In the genomic region with DNA sequence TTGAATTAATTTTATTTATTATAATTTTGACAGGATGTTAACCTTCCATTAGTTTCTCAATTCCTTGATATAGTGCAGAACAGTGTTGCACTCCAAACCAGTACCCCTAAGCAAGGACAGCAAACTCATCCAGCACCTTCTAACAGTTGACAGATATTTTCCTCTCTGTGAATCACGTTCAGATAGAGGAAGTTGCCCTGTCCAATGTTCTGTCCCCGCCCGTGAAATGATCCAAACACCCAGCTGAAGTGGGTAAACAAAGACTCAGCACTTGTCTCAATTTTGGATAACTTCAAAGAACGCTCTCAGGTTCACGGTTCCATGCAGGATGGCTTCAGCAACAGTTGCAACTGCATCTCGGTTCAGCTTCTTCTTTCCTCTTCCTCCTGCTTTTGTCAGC, we compare ENCODE assay signal across 2 cellular contexts.
TF ChIP-seq lines count a peak whose summit lies in the region.

No MANE protein-coding gene starts in this region.

TF ChIP-seq in GM23338, 12 proteins besides CTCF, POLR2A, EP300 and RAD21 (continued from another document):
- TF ChIP-seq, protein P1, sequence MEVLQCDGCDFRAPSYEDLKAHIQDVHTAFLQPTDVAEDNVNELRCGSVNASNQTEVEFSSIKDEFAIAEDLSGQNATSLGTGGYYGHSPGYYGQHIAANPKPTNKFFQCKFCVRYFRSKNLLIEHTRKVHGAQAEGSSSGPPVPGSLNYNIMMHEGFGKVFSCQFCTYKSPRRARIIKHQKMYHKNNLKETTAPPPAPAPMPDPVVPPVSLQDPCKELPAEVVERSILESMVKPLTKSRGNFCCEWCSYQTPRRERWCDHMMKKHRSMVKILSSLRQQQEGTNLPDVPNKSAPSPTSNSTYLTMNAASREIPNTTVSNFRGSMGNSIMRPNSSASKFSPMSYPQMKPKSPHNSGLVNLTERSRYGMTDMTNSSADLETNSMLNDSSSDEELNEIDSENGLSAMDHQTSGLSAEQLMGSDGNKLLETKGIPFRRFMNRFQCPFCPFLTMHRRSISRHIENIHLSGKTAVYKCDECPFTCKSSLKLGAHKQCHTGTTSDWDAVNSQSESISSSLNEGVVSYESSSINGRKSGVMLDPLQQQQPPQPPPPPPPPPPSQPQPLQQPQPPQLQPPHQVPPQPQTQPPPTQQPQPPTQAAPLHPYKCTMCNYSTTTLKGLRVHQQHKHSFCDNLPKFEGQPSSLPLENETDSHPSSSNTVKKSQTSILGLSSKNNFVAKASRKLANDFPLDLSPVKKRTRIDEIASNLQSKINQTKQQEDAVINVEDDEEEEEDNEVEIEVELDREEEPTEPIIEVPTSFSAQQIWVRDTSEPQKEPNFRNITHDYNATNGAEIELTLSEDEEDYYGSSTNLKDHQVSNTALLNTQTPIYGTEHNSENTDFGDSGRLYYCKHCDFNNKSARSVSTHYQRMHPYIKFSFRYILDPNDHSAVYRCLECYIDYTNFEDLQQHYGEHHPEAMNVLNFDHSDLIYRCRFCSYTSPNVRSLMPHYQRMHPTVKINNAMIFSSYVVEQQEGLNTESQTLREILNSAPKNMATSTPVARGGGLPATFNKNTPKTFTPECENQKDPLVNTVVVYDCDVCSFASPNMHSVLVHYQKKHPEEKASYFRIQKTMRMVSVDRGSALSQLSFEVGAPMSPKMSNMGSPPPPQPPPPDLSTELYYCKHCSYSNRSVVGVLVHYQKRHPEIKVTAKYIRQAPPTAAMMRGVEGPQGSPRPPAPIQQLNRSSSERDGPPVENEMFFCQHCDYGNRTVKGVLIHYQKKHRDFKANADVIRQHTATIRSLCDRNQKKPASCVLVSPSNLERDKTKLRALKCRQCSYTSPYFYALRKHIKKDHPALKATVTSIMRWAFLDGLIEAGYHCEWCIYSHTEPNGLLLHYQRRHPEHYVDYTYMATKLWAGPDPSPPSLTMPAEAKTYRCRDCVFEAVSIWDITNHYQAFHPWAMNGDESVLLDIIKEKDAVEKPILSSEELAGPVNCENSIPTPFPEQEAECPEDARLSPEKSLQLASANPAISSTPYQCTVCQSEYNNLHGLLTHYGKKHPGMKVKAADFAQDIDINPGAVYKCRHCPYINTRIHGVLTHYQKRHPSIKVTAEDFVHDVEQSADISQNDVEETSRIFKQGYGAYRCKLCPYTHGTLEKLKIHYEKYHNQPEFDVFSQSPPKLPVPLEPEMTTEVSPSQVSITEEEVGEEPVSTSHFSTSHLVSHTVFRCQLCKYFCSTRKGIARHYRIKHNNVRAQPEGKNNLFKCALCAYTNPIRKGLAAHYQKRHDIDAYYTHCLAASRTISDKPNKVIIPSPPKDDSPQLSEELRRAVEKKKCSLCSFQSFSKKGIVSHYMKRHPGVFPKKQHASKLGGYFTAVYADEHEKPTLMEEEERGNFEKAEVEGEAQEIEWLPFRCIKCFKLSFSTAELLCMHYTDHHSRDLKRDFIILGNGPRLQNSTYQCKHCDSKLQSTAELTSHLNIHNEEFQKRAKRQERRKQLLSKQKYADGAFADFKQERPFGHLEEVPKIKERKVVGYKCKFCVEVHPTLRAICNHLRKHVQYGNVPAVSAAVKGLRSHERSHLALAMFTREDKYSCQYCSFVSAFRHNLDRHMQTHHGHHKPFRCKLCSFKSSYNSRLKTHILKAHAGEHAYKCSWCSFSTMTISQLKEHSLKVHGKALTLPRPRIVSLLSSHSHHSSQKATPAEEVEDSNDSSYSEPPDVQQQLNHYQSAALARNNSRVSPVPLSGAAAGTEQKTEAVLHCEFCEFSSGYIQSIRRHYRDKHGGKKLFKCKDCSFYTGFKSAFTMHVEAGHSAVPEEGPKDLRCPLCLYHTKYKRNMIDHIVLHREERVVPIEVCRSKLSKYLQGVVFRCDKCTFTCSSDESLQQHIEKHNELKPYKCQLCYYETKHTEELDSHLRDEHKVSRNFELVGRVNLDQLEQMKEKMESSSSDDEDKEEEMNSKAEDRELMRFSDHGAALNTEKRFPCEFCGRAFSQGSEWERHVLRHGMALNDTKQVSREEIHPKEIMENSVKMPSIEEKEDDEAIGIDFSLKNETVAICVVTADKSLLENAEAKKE (CRISPR knock-in tag; IDR thresholded peaks at IDR 0.05): no peak
- no peak for TF ChIP-seq POLR2AphosphoS5 (IDR thresholded peaks at IDR 0.05; ENCODE audit: low read depth)
- TF ChIP-seq, protein P2, sequence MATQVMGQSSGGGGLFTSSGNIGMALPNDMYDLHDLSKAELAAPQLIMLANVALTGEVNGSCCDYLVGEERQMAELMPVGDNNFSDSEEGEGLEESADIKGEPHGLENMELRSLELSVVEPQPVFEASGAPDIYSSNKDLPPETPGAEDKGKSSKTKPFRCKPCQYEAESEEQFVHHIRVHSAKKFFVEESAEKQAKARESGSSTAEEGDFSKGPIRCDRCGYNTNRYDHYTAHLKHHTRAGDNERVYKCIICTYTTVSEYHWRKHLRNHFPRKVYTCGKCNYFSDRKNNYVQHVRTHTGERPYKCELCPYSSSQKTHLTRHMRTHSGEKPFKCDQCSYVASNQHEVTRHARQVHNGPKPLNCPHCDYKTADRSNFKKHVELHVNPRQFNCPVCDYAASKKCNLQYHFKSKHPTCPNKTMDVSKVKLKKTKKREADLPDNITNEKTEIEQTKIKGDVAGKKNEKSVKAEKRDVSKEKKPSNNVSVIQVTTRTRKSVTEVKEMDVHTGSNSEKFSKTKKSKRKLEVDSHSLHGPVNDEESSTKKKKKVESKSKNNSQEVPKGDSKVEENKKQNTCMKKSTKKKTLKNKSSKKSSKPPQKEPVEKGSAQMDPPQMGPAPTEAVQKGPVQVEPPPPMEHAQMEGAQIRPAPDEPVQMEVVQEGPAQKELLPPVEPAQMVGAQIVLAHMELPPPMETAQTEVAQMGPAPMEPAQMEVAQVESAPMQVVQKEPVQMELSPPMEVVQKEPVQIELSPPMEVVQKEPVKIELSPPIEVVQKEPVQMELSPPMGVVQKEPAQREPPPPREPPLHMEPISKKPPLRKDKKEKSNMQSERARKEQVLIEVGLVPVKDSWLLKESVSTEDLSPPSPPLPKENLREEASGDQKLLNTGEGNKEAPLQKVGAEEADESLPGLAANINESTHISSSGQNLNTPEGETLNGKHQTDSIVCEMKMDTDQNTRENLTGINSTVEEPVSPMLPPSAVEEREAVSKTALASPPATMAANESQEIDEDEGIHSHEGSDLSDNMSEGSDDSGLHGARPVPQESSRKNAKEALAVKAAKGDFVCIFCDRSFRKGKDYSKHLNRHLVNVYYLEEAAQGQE (IDR thresholded peaks at IDR 0.05; ENCODE audit: unreplicated experiment): no peak
- TF ChIP-seq, protein P3, sequence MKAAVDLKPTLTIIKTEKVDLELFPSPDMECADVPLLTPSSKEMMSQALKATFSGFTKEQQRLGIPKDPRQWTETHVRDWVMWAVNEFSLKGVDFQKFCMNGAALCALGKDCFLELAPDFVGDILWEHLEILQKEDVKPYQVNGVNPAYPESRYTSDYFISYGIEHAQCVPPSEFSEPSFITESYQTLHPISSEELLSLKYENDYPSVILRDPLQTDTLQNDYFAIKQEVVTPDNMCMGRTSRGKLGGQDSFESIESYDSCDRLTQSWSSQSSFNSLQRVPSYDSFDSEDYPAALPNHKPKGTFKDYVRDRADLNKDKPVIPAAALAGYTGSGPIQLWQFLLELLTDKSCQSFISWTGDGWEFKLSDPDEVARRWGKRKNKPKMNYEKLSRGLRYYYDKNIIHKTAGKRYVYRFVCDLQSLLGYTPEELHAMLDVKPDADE (IDR thresholded peaks at IDR 0.05): no peak
- TF ChIP-seq NANOG (IDR thresholded peaks at IDR 0.05; ENCODE audit: borderline replicate concordance): no peak
- TF ChIP-seq CREB1 (CRISPR knock-in tag; IDR thresholded peaks at IDR 0.05; ENCODE audit: low read depth): no peak
- TF ChIP-seq JUNB (IDR thresholded peaks at IDR 0.05; ENCODE audit: unreplicated experiment): no peak
- no peak for TF ChIP-seq ZNF331 (CRISPR knock-in tag; IDR thresholded peaks at IDR 0.05; ENCODE audit: low read depth)
TF ChIP-seq in GM23338: peak in this region for 0.

TF ChIP-seq in SK-N-SH treated with all-trans-retinoic acid at 6 μM for 48 hours, 23 proteins besides CTCF, POLR2A, EP300 and RAD21 (continued from another document):
- TF ChIP-seq ZFP3 (CRISPR knock-in tag; IDR thresholded peaks at IDR 0.05) (no peak), ZC3H10 (CRISPR knock-in tag; IDR thresholded peaks at IDR 0.05) (no peak)
